23 cellular contexts compared by ENCODE assay signal in genomic region chr14:104382361-104383087, GRCh38.
DNase-seq lines count a peak whose midpoint lies in the region; ATAC-seq and TF ChIP-seq lines count a peak whose summit lies in the region.
"Had no signal": no experiment of that assay in that cellular context is flagged by ENCODE, and none has a peak within 500 bp of the region (broad histone marks: within the 10 kb centered on the region; RNA-seq: fewer than 3 reads in every experiment).

No MANE protein-coding gene starts in this region.

- peaks cover 7% of the 10 kb centered on the region for H3K9me3 Mint-ChIP-seq in activated naive CD8-positive, alpha-beta T cell treated with anti-CD3 and anti-CD28 coated beads, Interleukin-2, amount 10 ng/mL, durations not matched to agents 7 days and 5 days
- H3K9me3 Mint-ChIP-seq in activated naive CD8-positive, alpha-beta T cell treated with anti-CD3 and anti-CD28 coated beads, Interleukin-2, amount 50 U/mL, for 24 hours = peaks cover 24% of the 10 kb centered on the region
- H3K9me3 Mint-ChIP-seq in brain (peaks cover 19 to 45% (median 31%) of the 10 kb centered on the region in 5 experiments), osteocyte (ENCODE audit: unreplicated experiment) (peaks cover 7% of the 10 kb centered on the region)

- no peak for TF ChIP-seq POLR2A in spleen (IDR thresholded peaks at IDR 0.05)

- H3K4me1 ChIP-seq in lower lobe of right lung = no peaks in the 10 kb centered on the region
- peaks cover 0 to 43% (median 30%) of the 10 kb centered on the region in 6 donors for H3K4me1 ChIP-seq in spleen
- H3K4me1 ChIP-seq in smooth muscle cell (ENCODE audit: low read depth) = peaks cover 13% of the 10 kb centered on the region
- H3K4me1 ChIP-seq: A549 had no signal

- ATAC-seq in activated naive CD8-positive, alpha-beta T cell treated with anti-CD3 and anti-CD28 coated beads, Interleukin-2, amount 10 ng/mL, durations not matched to agents 7 days and 5 days (ENCODE audit: low read depth) = no peak
- ATAC-seq in activated naive CD8-positive, alpha-beta T cell treated with anti-CD3 and anti-CD28 coated beads, Interleukin-2, amount 50 U/mL, for 24 hours = no peak
- no peak for ATAC-seq in lower lobe of right lung
- ATAC-seq: A549, HCT116 had no signal

- H3K27me3 ChIP-seq in lower lobe of right lung (ENCODE audit: low read depth) (peaks cover 15% of the 10 kb centered on the region), spleen (replicated peaks in 1 of 7) (peaks cover 0 to 28% (median 0%) of the 10 kb centered on the region in 7 donors), smooth muscle cell (ENCODE audit: low read depth) (no peaks in the 10 kb centered on the region)
- H3K27me3 ChIP-seq: MG63 had no signal

- WGBS in spleen, 5 donors = 85 to 94% (median 91%) methylated on average over 7 to 20 of the region's 20 CpGs
- WGBS in smooth muscle cell (ENCODE audit: low lambda C conversion rate) = 92% methylated on average over 20 of the region's 20 CpGs

- no peak overlapping the region for H3K9ac ChIP-seq in smooth muscle cell (ENCODE audit: low read depth)

- no peak overlapping the region for H2AFZ ChIP-seq in smooth muscle cell (ENCODE audit: low read depth)
- H2AFZ ChIP-seq: GM23338, PC-9 had no signal

- H3K36me3 Mint-ChIP-seq in activated naive CD8-positive, alpha-beta T cell treated with anti-CD3 and anti-CD28 coated beads, Interleukin-2, amount 10 ng/mL, durations not matched to agents 7 days and 5 days = no peaks in the 10 kb centered on the region
- H3K36me3 Mint-ChIP-seq in activated naive CD8-positive, alpha-beta T cell treated with anti-CD3 and anti-CD28 coated beads, Interleukin-2, amount 50 U/mL, for 24 hours (ENCODE audit: low read depth) = no peaks in the 10 kb centered on the region
- H3K36me3 Mint-ChIP-seq in brain (peaks cover 10% of the 10 kb centered on the region), osteocyte (ENCODE audit: unreplicated experiment) (no peaks in the 10 kb centered on the region)

- TF ChIP-seq CTCF in brain (conservative IDR thresholded peaks at IDR 0.05) (no peak), lower lobe of right lung (IDR thresholded peaks at IDR 0.05) (no peak), spleen (IDR thresholded peaks at IDR 0.05 in 8 of 11, conservative IDR thresholded peaks at IDR 0.05 in 3 of 11) (no peak), smooth muscle cell (IDR thresholded peaks at IDR 0.05; ENCODE audit: borderline replicate concordance, insufficient read depth, poor library complexity, severe bottlenecking) (no peak), osteocyte (IDR thresholded peaks at IDR 0.05) (no peak)

- peaks cover 4% of the 10 kb centered on the region for H3K27me3 Mint-ChIP-seq in activated naive CD8-positive, alpha-beta T cell treated with anti-CD3 and anti-CD28 coated beads, Interleukin-2, amount 10 ng/mL, durations not matched to agents 7 days and 5 days
- no peaks in the 10 kb centered on the region for H3K27me3 Mint-ChIP-seq in activated naive CD8-positive, alpha-beta T cell treated with anti-CD3 and anti-CD28 coated beads, Interleukin-2, amount 50 U/mL, for 24 hours
- H3K27me3 Mint-ChIP-seq in brain = no peaks in the 10 kb centered on the region
- H3K27me3 Mint-ChIP-seq in osteocyte (ENCODE audit: unreplicated experiment) = peaks cover 4% of the 10 kb centered on the region
- H3K27me3 Mint-ChIP-seq: CD4-positive, alpha-beta memory T cell had no signal

- H4K20me1 ChIP-seq in smooth muscle cell (ENCODE audit: low read depth) = no peaks in the 10 kb centered on the region

- no peak overlapping the region for H3K4me3 Mint-ChIP-seq in activated naive CD8-positive, alpha-beta T cell treated with anti-CD3 and anti-CD28 coated beads, Interleukin-2, amount 10 ng/mL, durations not matched to agents 7 days and 5 days
- no peak overlapping the region for H3K4me3 Mint-ChIP-seq in activated naive CD8-positive, alpha-beta T cell treated with anti-CD3 and anti-CD28 coated beads, Interleukin-2, amount 50 U/mL, for 24 hours
- no peak overlapping the region for H3K4me3 Mint-ChIP-seq in brain
- H3K4me3 Mint-ChIP-seq in osteocyte (ENCODE audit: unreplicated experiment) = no peak overlapping the region
- H3K4me3 Mint-ChIP-seq: CD4-positive, alpha-beta memory T cell; GM23338 had no signal

- H3K27ac Mint-ChIP-seq in activated naive CD8-positive, alpha-beta T cell treated with anti-CD3 and anti-CD28 coated beads, Interleukin-2, amount 10 ng/mL, durations not matched to agents 7 days and 5 days = no peak overlapping the region
- H3K27ac Mint-ChIP-seq in activated naive CD8-positive, alpha-beta T cell treated with anti-CD3 and anti-CD28 coated beads, Interleukin-2, amount 50 U/mL, for 24 hours = no peak overlapping the region
- H3K27ac Mint-ChIP-seq in brain (peak overlapping the region; percentile 80 to 96 (median 87)), osteocyte (ENCODE audit: unreplicated experiment) (no peak overlapping the region)
- H3K27ac Mint-ChIP-seq: GM23338 had no signal

- DNase-seq in activated naive CD8-positive, alpha-beta T cell treated with anti-CD3 and anti-CD28 coated beads, Interleukin-2, amount 10 ng/mL, durations not matched to agents 7 days and 5 days = peak; percentile 17
- DNase-seq in activated naive CD8-positive, alpha-beta T cell treated with anti-CD3 and anti-CD28 coated beads, Interleukin-2, amount 50 U/mL, for 24 hours = no peak
- DNase-seq in lower lobe of right lung = peak; percentile 39
- peak; percentile 64 for DNase-seq in spleen
- DNase-seq in smooth muscle cell (lab: John Stamatoyannopoulos, UW; ENCODE audit: unreplicated experiment) = no peak
- DNase-seq in stimulated activated CD4-positive, alpha-beta T cell treated with anti-CD3 and anti-CD28 coated beads, Interleukin-4, amount 100 ng/mL, for 24 hours = no peak
- DNase-seq in osteocyte (ENCODE audit: extremely low spot score, unreplicated experiment) = no peak
- DNase-seq: Calu3; CD4-positive, alpha-beta memory T cell; GF-D8; Kasumi-1; MG63; NCI-H1048; NCI-H1436; NCI-H1930; NCI-H226; NCI-H524 treated with DMSO at 0.1 percent for 48 hours; PC-9 had no signal

- H3K27ac ChIP-seq in lower lobe of right lung (no peak overlapping the region), spleen (no peak overlapping the region), smooth muscle cell (ENCODE audit: low read depth) (no peak overlapping the region)
- H3K27ac ChIP-seq: A549, PC-9, RWPE1 had no signal

- H3K9me3 ChIP-seq in lower lobe of right lung (no peaks in the 10 kb centered on the region), spleen (peaks cover 0 to 30% (median 27%) of the 10 kb centered on the region in 8 donors), smooth muscle cell (replicated peaks; ENCODE audit: low read depth) (no peaks in the 10 kb centered on the region)
- H3K9me3 ChIP-seq: MG63 had no signal

- H3K36me3 ChIP-seq in lower lobe of right lung (no peaks in the 10 kb centered on the region), spleen (no peaks in the 10 kb centered on the region), smooth muscle cell (ENCODE audit: low read depth) (no peaks in the 10 kb centered on the region)
- H3K36me3 ChIP-seq: MG63 had no signal

- intact Hi-C loops in lower lobe of right lung (cut with DNase I) = no loop called here
- intact Hi-C loops in spleen (cut with DNase I; ENCODE audit: low total_unique reads) = no loop called here

- POLR2A ChIA-PET in activated naive CD8-positive, alpha-beta T cell treated with anti-CD3 and anti-CD28 coated beads, Interleukin-2, amount 10 ng/mL, durations not matched to agents 7 days and 5 days (lab: Charles Lee) = no interaction called here

- no peak overlapping the region for H3K4me3 ChIP-seq in lower lobe of right lung
- no peak overlapping the region for H3K4me3 ChIP-seq in spleen
- no peak overlapping the region for H3K4me3 ChIP-seq in smooth muscle cell
- H3K4me3 ChIP-seq: A549, GM23338, MG63, PC-9 had no signal

- H3K4me1 Mint-ChIP-seq in activated naive CD8-positive, alpha-beta T cell treated with anti-CD3 and anti-CD28 coated beads, Interleukin-2, amount 10 ng/mL, durations not matched to agents 7 days and 5 days = no peaks in the 10 kb centered on the region
- H3K4me1 Mint-ChIP-seq in activated naive CD8-positive, alpha-beta T cell treated with anti-CD3 and anti-CD28 coated beads, Interleukin-2, amount 50 U/mL, for 24 hours = peaks cover 8% of the 10 kb centered on the region
- H3K4me1 Mint-ChIP-seq in brain (peaks cover 88% of the 10 kb centered on the region), osteocyte (ENCODE audit: unreplicated experiment) (no peaks in the 10 kb centered on the region)

- H3F3A ChIP-seq in smooth muscle cell (ENCODE audit: low read depth) = no peaks in the 10 kb centered on the region

- H3K79me2 ChIP-seq in smooth muscle cell (ENCODE audit: low read depth) = no peaks in the 10 kb centered on the region

- no peak overlapping the region for H3K4me2 ChIP-seq in smooth muscle cell
- H3K4me2 ChIP-seq: A549, GM23338, PC-9 had no signal

Comparison
In these comparisons a context has a peak if more than half of its experiments do, and no peak if none do; other contexts are left out.
1. DNase-seq: peak in activated naive CD8-positive, alpha-beta T cell treated with anti-CD3 and anti-CD28 coated beads, Interleukin-2, amount 10 ng/mL, durations not matched to agents 7 days and 5 days (single experiment), lower lobe of right lung (single experiment) and spleen (single experiment); none in activated naive CD8-positive, alpha-beta T cell treated with anti-CD3 and anti-CD28 coated beads, Interleukin-2, amount 50 U/mL, for 24 hours (single experiment), smooth muscle cell (single experiment), stimulated activated CD4-positive, alpha-beta T cell treated with anti-CD3 and anti-CD28 coated beads, Interleukin-4, amount 100 ng/mL, for 24 hours (single experiment) and osteocyte (single experiment).
2. H3K27ac Mint-ChIP-seq: peak in brain (5 of 5); none in activated naive CD8-positive, alpha-beta T cell treated with anti-CD3 and anti-CD28 coated beads, Interleukin-2, amount 10 ng/mL, durations not matched to agents 7 days and 5 days (single experiment), activated naive CD8-positive, alpha-beta T cell treated with anti-CD3 and anti-CD28 coated beads, Interleukin-2, amount 50 U/mL, for 24 hours (single experiment) and osteocyte (single experiment).